Comparison of ENCODE assay signal across 7 cellular contexts in genomic region chr1:143879757-143880536, GRCh38.
A peak's percentile ranks its signal among the peaks of the same experiment; 100 is the strongest.
DNase-seq lines count a peak whose midpoint lies in the region; ATAC-seq and TF ChIP-seq lines count a peak whose summit lies in the region.
"Not testable (repeated sequence)": the region's sequence is repeated elsewhere in the genome, so short reads cannot be mapped to it uniquely, and the experiment has no call there.

No MANE protein-coding gene starts in this region.

- H3K9me3 ChIP-seq in left ventricle myocardium inferior (replicated peaks); right lobe of liver: not testable (repeated sequence)

- not testable (repeated sequence) for H3K27me3 ChIP-seq in foreskin keratinocyte; left ventricle myocardium inferior (ENCODE audit: low read depth); right lobe of liver

- intact Hi-C loops in left ventricle myocardium inferior (cut with micrococcal nuclease); right lobe of liver (cut with DNase I): not testable (repeated sequence)

- ATAC-seq in activated T-cell treated with anti-CD3 and anti-CD28 coated beads, Interleukin-2, amount 50 U/mL, for 72 hours (replicated peaks in 1 of 2), result peak; percentile 65 to 70
- peak; percentile 43 for ATAC-seq in foreskin keratinocyte
- ATAC-seq in right lobe of liver, result peak; percentile 23 to 62 (median 43)
- ATAC-seq in omental fat pad (ENCODE audit: low FRiP score), result peak; percentile 44
- ATAC-seq in stimulated activated effector memory CD8-positive, alpha-beta T cell treated with anti-CD3 and anti-CD28 coated beads, Interleukin-12 subunit alpha, Interleukin-12 subunit beta, amount 100 ng/mL, for 72 hours, result peak; percentile 67

- DNase-seq in OCI-M1 (lab: John Stamatoyannopoulos, UW) (peak; percentile 75), left ventricle myocardium inferior (peak; percentile 15)
- not testable (repeated sequence) for DNase-seq in activated T-cell treated with anti-CD3 and anti-CD28 coated beads, Interleukin-2, amount 50 U/mL, for 72 hours; foreskin keratinocyte; right lobe of liver; omental fat pad (ENCODE audit: low spot score); stimulated activated effector memory CD8-positive, alpha-beta T cell treated with anti-CD3 and anti-CD28 coated beads, Interleukin-12 subunit alpha, Interleukin-12 subunit beta, amount 100 ng/mL, for 72 hours (ENCODE audit: low spot score in 2 of 2)

- not testable (repeated sequence) for H3K27ac ChIP-seq in foreskin keratinocyte; left ventricle myocardium inferior (replicated peaks); right lobe of liver

- H3K4me1 ChIP-seq in foreskin keratinocyte, left ventricle myocardium inferior, right lobe of liver: not testable (repeated sequence)

- TF ChIP-seq CTCF in foreskin keratinocyte (conservative IDR thresholded peaks at IDR 0.05); left ventricle myocardium inferior (IDR thresholded peaks at IDR 0.05; ENCODE audit: borderline replicate concordance); right lobe of liver (IDR thresholded peaks at IDR 0.05); omental fat pad (IDR thresholded peaks at IDR 0.05): not testable (repeated sequence)

- not testable (repeated sequence) for H3K36me3 Mint-ChIP-seq in activated T-cell treated with anti-CD3 and anti-CD28 coated beads, Interleukin-2, amount 50 U/mL, for 72 hours (ENCODE audit: insufficient read depth in 2 of 2); stimulated activated effector memory CD8-positive, alpha-beta T cell treated with anti-CD3 and anti-CD28 coated beads, Interleukin-12 subunit alpha, Interleukin-12 subunit beta, amount 100 ng/mL, for 72 hours

- no CpG with 5 or more reads among the region's 4 CpGs for WGBS in right lobe of liver (ENCODE audit: insufficient coverage, low coverage, low lambda C conversion rate, missing lambda C conversion rate)

- not testable (repeated sequence) for H3K27me3 Mint-ChIP-seq in activated T-cell treated with anti-CD3 and anti-CD28 coated beads, Interleukin-2, amount 50 U/mL, for 72 hours (ENCODE audit: low read depth)

- not testable (repeated sequence) for H3K36me3 ChIP-seq in left ventricle myocardium inferior, right lobe of liver

- not testable (repeated sequence) for TF ChIP-seq POLR2A in right lobe of liver (IDR thresholded peaks at IDR 0.05)

- H3K27ac Mint-ChIP-seq in activated T-cell treated with anti-CD3 and anti-CD28 coated beads, Interleukin-2, amount 50 U/mL, for 72 hours; stimulated activated effector memory CD8-positive, alpha-beta T cell treated with anti-CD3 and anti-CD28 coated beads, Interleukin-12 subunit alpha, Interleukin-12 subunit beta, amount 100 ng/mL, for 72 hours: not testable (repeated sequence)

- not testable (repeated sequence) for H3K4me1 Mint-ChIP-seq in activated T-cell treated with anti-CD3 and anti-CD28 coated beads, Interleukin-2, amount 50 U/mL, for 72 hours (ENCODE audit: low read depth); stimulated activated effector memory CD8-positive, alpha-beta T cell treated with anti-CD3 and anti-CD28 coated beads, Interleukin-12 subunit alpha, Interleukin-12 subunit beta, amount 100 ng/mL, for 72 hours

- H3K4me3 Mint-ChIP-seq in activated T-cell treated with anti-CD3 and anti-CD28 coated beads, Interleukin-2, amount 50 U/mL, for 72 hours; stimulated activated effector memory CD8-positive, alpha-beta T cell treated with anti-CD3 and anti-CD28 coated beads, Interleukin-12 subunit alpha, Interleukin-12 subunit beta, amount 100 ng/mL, for 72 hours: not testable (repeated sequence)

- not testable (repeated sequence) for H3K9me3 Mint-ChIP-seq in activated T-cell treated with anti-CD3 and anti-CD28 coated beads, Interleukin-2, amount 50 U/mL, for 72 hours; stimulated activated effector memory CD8-positive, alpha-beta T cell treated with anti-CD3 and anti-CD28 coated beads, Interleukin-12 subunit alpha, Interleukin-12 subunit beta, amount 100 ng/mL, for 72 hours

- not testable (repeated sequence) for H3K4me3 ChIP-seq in left ventricle myocardium inferior, right lobe of liver
